Comparison of ENCODE assay signal across 35 cellular contexts in the genomic region with DNA sequence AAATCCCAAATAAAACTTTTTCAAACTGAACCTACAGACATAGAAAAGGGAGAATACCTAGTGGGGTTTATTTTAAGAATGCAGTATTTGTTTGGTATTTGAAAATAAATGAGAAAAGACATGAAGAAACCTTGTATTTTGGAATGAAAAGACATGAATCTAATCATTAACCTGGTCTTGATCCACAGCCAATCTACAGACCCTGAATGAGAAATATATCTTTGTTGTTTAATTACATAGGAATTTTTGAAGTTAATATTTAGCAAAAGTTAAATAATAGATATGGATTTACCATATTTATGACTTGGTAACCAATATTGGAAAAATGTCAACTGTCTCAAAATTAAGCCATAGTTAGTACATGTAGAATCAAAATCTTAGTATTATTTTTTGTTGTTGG.
"Had no signal": no experiment of that assay in that cellular context is flagged by ENCODE, and none has a peak within 500 bp of the region (broad histone marks: within the 10 kb centered on the region; RNA-seq: fewer than 3 reads in every experiment).

No MANE protein-coding gene starts in this region.

- H3K27me3 ChIP-seq: MG63 had no signal

- H3K4me3 ChIP-seq: MG63 had no signal

- H3K9me3 ChIP-seq: MG63 had no signal

- H3K36me3 ChIP-seq: MG63 had no signal

- DNase-seq: Karpas-422, Kasumi-1, MG63, MM.1S, MV-4-11, NCI-H1048, NCI-H1092, NCI-H1092 treated with DMSO at 0.1 percent for 48 hours, NCI-H1105, NCI-H1105 treated with DMSO at 0.1 percent for 48 hours, NCI-H1417, NCI-H1417 treated with DMSO at 0.1 percent for 48 hours, NCI-H1436, NCI-H1436 treated with DMSO at 0.1 percent for 48 hours, NCI-H146, NCI-H1694 treated with DMSO at 0.1 percent for 48 hours, NCI-H187, NCI-H187 treated with DMSO at 0.1 percent for 48 hours, NCI-H1930, NCI-H2029, NCI-H2029 treated with DMSO at 0.1 percent for 48 hours, NCI-H2081, NCI-H2081 treated with DMSO at 0.1 percent for 48 hours, NCI-H2107, NCI-H2171, NCI-H2171 treated with DMSO at 0.1 percent for 48 hours, NCI-H2227 treated with DMSO at 0.1 percent for 48 hours, NCI-H226, NCI-H345, NCI-H446, NCI-H446 treated with DMSO at 0.1 percent for 48 hours, NCI-H510A, NCI-H510A treated with DMSO at 0.1 percent for 48 hours, NCI-H524, NCI-H524 treated with DMSO at 0.1 percent for 48 hours had no signal
